1 cellular context compared by ENCODE assay signal in the genomic region with DNA sequence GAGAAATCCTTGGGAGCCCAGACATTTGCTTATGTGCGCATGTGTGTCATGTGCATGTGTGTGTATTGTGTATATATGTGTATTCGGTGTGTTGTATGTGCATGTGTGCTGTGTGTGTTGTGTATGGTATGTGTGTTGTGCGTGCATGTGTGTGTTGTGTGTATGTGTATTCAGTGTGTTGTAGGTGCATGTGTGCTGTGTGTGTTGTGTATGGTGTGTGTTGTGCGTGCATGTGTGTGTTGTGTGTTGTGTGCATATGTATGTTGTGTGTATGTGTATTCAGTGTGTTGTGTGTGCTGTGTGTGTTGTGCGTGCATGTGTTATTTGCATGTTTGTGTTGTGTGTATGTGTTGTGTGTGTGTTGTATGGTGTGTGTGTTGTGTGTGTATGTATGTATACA.
TF ChIP-seq lines count a peak whose summit lies in the region.

No MANE protein-coding gene starts in this region.

TF ChIP-seq in WTC11, 78 proteins besides CTCF, POLR2A, EP300 and RAD21 (continued from another document):
- TF ChIP-seq ZNF671 (CRISPR knock-in tag; IDR thresholded peaks at IDR 0.05), result no peak
- no peak for TF ChIP-seq ZNF317 (CRISPR knock-in tag; IDR thresholded peaks at IDR 0.05; ENCODE audit: borderline replicate concordance, low read depth)
- TF ChIP-seq HMGXB4 (CRISPR knock-in tag; IDR thresholded peaks at IDR 0.05), result no peak
- TF ChIP-seq, protein P1, sequence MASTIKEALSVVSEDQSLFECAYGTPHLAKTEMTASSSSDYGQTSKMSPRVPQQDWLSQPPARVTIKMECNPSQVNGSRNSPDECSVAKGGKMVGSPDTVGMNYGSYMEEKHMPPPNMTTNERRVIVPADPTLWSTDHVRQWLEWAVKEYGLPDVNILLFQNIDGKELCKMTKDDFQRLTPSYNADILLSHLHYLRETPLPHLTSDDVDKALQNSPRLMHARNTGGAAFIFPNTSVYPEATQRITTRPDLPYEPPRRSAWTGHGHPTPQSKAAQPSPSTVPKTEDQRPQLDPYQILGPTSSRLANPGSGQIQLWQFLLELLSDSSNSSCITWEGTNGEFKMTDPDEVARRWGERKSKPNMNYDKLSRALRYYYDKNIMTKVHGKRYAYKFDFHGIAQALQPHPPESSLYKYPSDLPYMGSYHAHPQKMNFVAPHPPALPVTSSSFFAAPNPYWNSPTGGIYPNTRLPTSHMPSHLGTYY (CRISPR knock-in tag; IDR thresholded peaks at IDR 0.05), result no peak
- TF ChIP-seq, protein P2, sequence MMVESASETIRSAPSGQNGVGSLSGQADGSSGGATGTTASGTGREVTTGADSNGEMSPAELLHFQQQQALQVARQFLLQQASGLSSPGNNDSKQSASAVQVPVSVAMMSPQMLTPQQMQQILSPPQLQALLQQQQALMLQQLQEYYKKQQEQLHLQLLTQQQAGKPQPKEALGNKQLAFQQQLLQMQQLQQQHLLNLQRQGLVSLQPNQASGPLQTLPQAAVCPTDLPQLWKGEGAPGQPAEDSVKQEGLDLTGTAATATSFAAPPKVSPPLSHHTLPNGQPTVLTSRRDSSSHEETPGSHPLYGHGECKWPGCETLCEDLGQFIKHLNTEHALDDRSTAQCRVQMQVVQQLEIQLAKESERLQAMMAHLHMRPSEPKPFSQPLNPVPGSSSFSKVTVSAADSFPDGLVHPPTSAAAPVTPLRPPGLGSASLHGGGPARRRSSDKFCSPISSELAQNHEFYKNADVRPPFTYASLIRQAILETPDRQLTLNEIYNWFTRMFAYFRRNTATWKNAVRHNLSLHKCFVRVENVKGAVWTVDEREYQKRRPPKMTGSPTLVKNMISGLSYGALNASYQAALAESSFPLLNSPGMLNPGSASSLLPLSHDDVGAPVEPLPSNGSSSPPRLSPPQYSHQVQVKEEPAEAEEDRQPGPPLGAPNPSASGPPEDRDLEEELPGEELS (CRISPR knock-in tag; IDR thresholded peaks at IDR 0.05), result no peak
- TF ChIP-seq, protein P3, sequence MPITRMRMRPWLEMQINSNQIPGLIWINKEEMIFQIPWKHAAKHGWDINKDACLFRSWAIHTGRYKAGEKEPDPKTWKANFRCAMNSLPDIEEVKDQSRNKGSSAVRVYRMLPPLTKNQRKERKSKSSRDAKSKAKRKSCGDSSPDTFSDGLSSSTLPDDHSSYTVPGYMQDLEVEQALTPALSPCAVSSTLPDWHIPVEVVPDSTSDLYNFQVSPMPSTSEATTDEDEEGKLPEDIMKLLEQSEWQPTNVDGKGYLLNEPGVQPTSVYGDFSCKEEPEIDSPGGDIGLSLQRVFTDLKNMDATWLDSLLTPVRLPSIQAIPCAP (CRISPR knock-in tag; IDR thresholded peaks at IDR 0.05), result no peak
- no peak for TF ChIP-seq CREB1 (CRISPR knock-in tag; IDR thresholded peaks at IDR 0.05)
- no peak for TF ChIP-seq RORB (CRISPR knock-in tag; IDR thresholded peaks at IDR 0.05)
- TF ChIP-seq CBFB (CRISPR knock-in tag; IDR thresholded peaks at IDR 0.05; ENCODE audit: low read depth), result no peak
- no peak for TF ChIP-seq CREM (CRISPR knock-in tag; IDR thresholded peaks at IDR 0.05)
- TF ChIP-seq SMAD4 (CRISPR knock-in tag; IDR thresholded peaks at IDR 0.05), result no peak
- TF ChIP-seq, protein P4, sequence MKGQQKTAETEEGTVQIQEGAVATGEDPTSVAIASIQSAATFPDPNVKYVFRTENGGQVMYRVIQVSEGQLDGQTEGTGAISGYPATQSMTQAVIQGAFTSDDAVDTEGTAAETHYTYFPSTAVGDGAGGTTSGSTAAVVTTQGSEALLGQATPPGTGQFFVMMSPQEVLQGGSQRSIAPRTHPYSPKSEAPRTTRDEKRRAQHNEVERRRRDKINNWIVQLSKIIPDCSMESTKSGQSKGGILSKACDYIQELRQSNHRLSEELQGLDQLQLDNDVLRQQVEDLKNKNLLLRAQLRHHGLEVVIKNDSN (CRISPR knock-in tag; IDR thresholded peaks at IDR 0.05), result no peak
- no peak for TF ChIP-seq ZNF396 (CRISPR knock-in tag; IDR thresholded peaks at IDR 0.05; ENCODE audit: borderline replicate concordance)
- no peak for TF ChIP-seq ATF3 (CRISPR knock-in tag; conservative IDR thresholded peaks at IDR 0.05)
- TF ChIP-seq, protein P5, sequence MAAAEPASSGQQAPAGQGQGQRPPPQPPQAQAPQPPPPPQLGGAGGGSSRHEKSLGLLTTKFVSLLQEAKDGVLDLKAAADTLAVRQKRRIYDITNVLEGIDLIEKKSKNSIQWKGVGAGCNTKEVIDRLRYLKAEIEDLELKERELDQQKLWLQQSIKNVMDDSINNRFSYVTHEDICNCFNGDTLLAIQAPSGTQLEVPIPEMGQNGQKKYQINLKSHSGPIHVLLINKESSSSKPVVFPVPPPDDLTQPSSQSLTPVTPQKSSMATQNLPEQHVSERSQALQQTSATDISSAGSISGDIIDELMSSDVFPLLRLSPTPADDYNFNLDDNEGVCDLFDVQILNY (CRISPR knock-in tag; IDR thresholded peaks at IDR 0.05), result no peak
- TF ChIP-seq, protein P6, sequence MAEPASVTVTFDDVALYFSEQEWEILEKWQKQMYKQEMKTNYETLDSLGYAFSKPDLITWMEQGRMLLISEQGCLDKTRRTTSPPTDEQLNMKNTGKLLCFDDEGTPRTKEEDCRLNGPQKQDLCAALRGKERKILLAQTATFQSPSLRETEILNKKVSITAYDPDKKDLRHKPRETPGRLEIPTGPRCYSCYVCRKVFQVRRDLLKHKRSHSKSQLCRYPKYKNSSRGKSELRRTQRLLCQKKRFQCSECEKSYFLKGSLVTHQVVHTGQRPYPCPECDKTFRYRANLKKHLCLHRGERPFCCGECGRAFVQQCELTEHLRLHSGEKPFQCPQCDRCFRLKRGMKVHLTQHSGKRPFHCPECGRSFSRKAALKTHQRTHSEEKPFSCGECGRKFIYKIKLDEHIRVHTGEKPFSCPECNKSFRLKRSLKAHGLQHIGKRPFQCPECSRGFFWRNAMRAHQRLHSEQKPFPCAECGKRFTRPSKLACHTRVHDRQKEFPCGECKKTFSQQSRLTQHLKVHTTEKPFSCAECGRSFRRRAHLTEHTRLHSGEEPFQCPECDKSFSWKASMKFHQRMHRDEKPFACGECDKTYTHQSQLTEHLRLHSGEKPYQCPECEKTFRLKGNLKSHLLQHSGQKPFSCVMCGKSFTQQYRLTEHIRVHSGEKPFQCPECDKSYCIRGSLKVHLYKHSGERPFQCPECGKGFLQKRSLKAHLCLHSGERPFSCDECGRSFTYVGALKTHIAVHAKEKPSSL (CRISPR knock-in tag; conservative IDR thresholded peaks at IDR 0.05), result no peak
